Comparison of ENCODE assay signal across 2 cellular contexts in genomic region chr10:99785646-99786045, GRCh38.
A peak's percentile ranks its signal among the peaks of the same experiment; 100 is the strongest.
TF ChIP-seq lines count a peak whose summit lies in the region.

No MANE protein-coding gene starts in this region.

TF ChIP-seq in Ishikawa, 13 proteins besides CTCF, POLR2A, EP300 and RAD21:
- TF ChIP-seq FOXM1 (IDR thresholded peaks at IDR 0.05; ENCODE audit: borderline replicate concordance, low read depth), result no peak
- no peak for TF ChIP-seq REST (IDR thresholded peaks at IDR 0.05; ENCODE audit: low read depth)
- 0 out of 2 replicates have a peak, but pooled peaks have one; percentile 66 for TF ChIP-seq TCF12 (IDR thresholded peaks at IDR 0.05; ENCODE audit: low read depth)
- TF ChIP-seq CEBPB (IDR thresholded peaks at IDR 0.05), result peak; percentile 15; the same call in 1 of the 2 replicates
- TF ChIP-seq MAX (IDR thresholded peaks at IDR 0.05), result peak; percentile 28; the same call in 1 of the 2 replicates
- no peak for TF ChIP-seq EGR1 (IDR thresholded peaks at IDR 0.05)
- TF ChIP-seq TAF1 (IDR thresholded peaks at IDR 0.05; ENCODE audit: low read depth), result no peak
- no peak for TF ChIP-seq CREB1 (IDR thresholded peaks at IDR 0.05; ENCODE audit: low read depth)
- no peak for TF ChIP-seq USF1 (IDR thresholded peaks at IDR 0.05)
- TF ChIP-seq ZBTB7A (IDR thresholded peaks at IDR 0.05; ENCODE audit: low read depth), result no peak
- TF ChIP-seq NFIC (IDR thresholded peaks at IDR 0.05), result no peak
- TF ChIP-seq YY1 (IDR thresholded peaks at IDR 0.05; ENCODE audit: low read depth), result no peak
- TF ChIP-seq TEAD4 (IDR thresholded peaks at IDR 0.05), result peak; percentile 91

TF ChIP-seq in H1, 55 proteins besides CTCF, POLR2A, EP300 and RAD21:
- TF ChIP-seq KDM5A (IDR thresholded peaks at IDR 0.05; ENCODE audit: low read length) (no peak), JUND (IDR thresholded peaks at IDR 0.05; ENCODE audit: low read length) (peak; percentile 64), RBBP5 (IDR thresholded peaks at IDR 0.05; ENCODE audit: borderline replicate concordance, low read depth, low read length) (no peak), TAF7 (optimal IDR thresholded peaks at IDR 0.05; ENCODE audit: borderline replicate concordance, low read depth, low read length) (peak; percentile 59), TBP (IDR thresholded peaks at IDR 0.05; ENCODE audit: low read depth, low read length) (0 out of 2 replicates have a peak, but pooled peaks have one; percentile 34), PHF8 (conservative IDR thresholded peaks at IDR 0.05; ENCODE audit: low read depth, low read length) (no peak)
